In genomic region chr14:55699131-55700057, GRCh38 we compare ENCODE assay signal across 11 cellular contexts.
DNase-seq lines count a peak whose midpoint lies in the region; ATAC-seq and TF ChIP-seq lines count a peak whose summit lies in the region.
"Had no signal": no experiment of that assay in that cellular context is flagged by ENCODE, and none has a peak within 500 bp of the region (broad histone marks: within the 10 kb centered on the region; RNA-seq: fewer than 3 reads in every experiment).

No MANE protein-coding gene starts in this region.

- in situ Hi-C loops in brain microvascular endothelial cell (cut with HindIII; ENCODE audit: low pct_ligation_motif_present, low sequenced_read_pairs), result no loop called here

- ATAC-seq in GM21381 (IDR thresholded peaks at IDR 0.05; ENCODE audit: unreplicated experiment), result no peak
- ATAC-seq: stimulated activated naive CD8-positive, alpha-beta T cell treated with anti-CD3 and anti-CD28 coated beads, Interleukin-15, amount 100 ng/mL, for 72 hours had no signal

- DNase-seq in Daoy (ENCODE audit: low read depth) (peak; percentile 75), LHCN-M2 (ENCODE audit: low read depth) (peak; percentile 77), brain microvascular endothelial cell (peak; percentile 26), kidney tubule cell (ENCODE audit: low spot score) (peak; percentile 93), globus pallidus (ENCODE audit: low spot score) (no peak), NCI-H526 treated with DMSO at 0.1 percent for 48 hours (lab: John Stamatoyannopoulos, UW) (no peak), inferior parietal cortex (ENCODE audit: extremely low spot score) (no peak)
- DNase-seq: esophagus squamous epithelium; MM.1S; stimulated activated naive CD8-positive, alpha-beta T cell treated with anti-CD3 and anti-CD28 coated beads, Interleukin-15, amount 100 ng/mL, for 72 hours had no signal

- no peak for TF ChIP-seq CTCF in brain microvascular endothelial cell (IDR thresholded peaks at IDR 0.05; ENCODE audit: low read depth, low read length, missing control alignments)

- H3K4me3 ChIP-seq in brain microvascular endothelial cell (ENCODE audit: low read depth, low read length), result no peak overlapping the region
- H3K4me3 ChIP-seq: esophagus squamous epithelium had no signal

- no peak overlapping the region for H3K27ac ChIP-seq in brain microvascular endothelial cell
- H3K27ac ChIP-seq: esophagus squamous epithelium had no signal

- H3K27me3 ChIP-seq in brain microvascular endothelial cell (replicated peaks), result no peaks in the 10 kb centered on the region
- H3K27me3 ChIP-seq: esophagus squamous epithelium had no signal

- no peaks in the 10 kb centered on the region for H3K36me3 ChIP-seq in brain microvascular endothelial cell (replicated peaks)
- H3K36me3 ChIP-seq: esophagus squamous epithelium had no signal

Comparison
In these comparisons a context has a peak if more than half of its experiments do, and no peak if none do; other contexts are left out.
1. DNase-seq: peak in Daoy (single experiment), LHCN-M2 (single experiment), brain microvascular endothelial cell (single experiment) and kidney tubule cell (single experiment); none in globus pallidus (single experiment), NCI-H526 treated with DMSO at 0.1 percent for 48 hours (single experiment) and inferior parietal cortex (single experiment).